ENCODE assay signal across 1 cellular context in genomic region chr1:1293258-1293617, GRCh38.
TF ChIP-seq lines count a peak whose summit lies in the region.

No MANE protein-coding gene starts in this region.

TF ChIP-seq in GM23338, 12 proteins besides CTCF, POLR2A, EP300 and RAD21:
- no peak for TF ChIP-seq EZH2 (IDR thresholded peaks at IDR 0.05; ENCODE audit: low read depth, unreplicated experiment)
- TF ChIP-seq NANOG (IDR thresholded peaks at IDR 0.05; ENCODE audit: borderline replicate concordance) = no peak
- no peak for TF ChIP-seq REST (IDR thresholded peaks at IDR 0.05; ENCODE audit: unreplicated experiment)
- TF ChIP-seq ZNF331 (CRISPR knock-in tag; IDR thresholded peaks at IDR 0.05; ENCODE audit: low read depth) = no peak
- no peak for TF ChIP-seq STAT1 (IDR thresholded peaks at IDR 0.05; ENCODE audit: unreplicated experiment)
- TF ChIP-seq CREB1 (CRISPR knock-in tag; IDR thresholded peaks at IDR 0.05; ENCODE audit: low read depth) = no peak
- no peak for TF ChIP-seq ZNF114 (CRISPR knock-in tag; IDR thresholded peaks at IDR 0.05)
- no peak for TF ChIP-seq ZNF462 (CRISPR knock-in tag; IDR thresholded peaks at IDR 0.05)
- no peak for TF ChIP-seq EZH2phosphoT487 (IDR thresholded peaks at IDR 0.05; ENCODE audit: unreplicated experiment)
- TF ChIP-seq ETS1 (IDR thresholded peaks at IDR 0.05) = no peak
- no peak for TF ChIP-seq JUNB (IDR thresholded peaks at IDR 0.05; ENCODE audit: unreplicated experiment)
- TF ChIP-seq POLR2AphosphoS5 (IDR thresholded peaks at IDR 0.05; ENCODE audit: low read depth) = no peak
